Comparison of ENCODE assay signal across 20 cellular contexts in the genomic region with DNA sequence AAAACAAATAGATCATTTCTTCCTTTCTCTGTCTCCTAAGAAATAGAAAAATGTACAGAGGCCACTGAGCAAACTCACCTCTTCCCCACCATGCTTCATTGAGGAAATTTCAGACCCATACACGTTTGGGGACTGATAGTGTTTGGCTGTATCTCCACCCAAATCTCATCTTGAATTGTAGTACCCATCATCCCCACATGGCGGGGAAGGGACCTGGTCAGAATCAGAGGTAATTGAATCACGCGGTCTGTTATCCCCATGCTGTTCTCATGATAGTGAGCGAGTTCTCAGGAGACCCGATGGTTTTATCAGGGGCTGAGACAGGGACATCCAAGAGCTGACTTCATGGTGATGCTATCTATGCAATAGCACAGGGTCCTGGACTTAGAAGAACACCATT.
DNase-seq lines count a peak whose midpoint lies in the region; ATAC-seq, FAIRE-seq and TF ChIP-seq lines count a peak whose summit lies in the region.
"Had no signal": no experiment of that assay in that cellular context is flagged by ENCODE, and none has a peak within 500 bp of the region (broad histone marks: within the 10 kb centered on the region; RNA-seq: fewer than 3 reads in every experiment).

No MANE protein-coding gene starts in this region.

- H3K36me3 ChIP-seq in Panc1 (ENCODE audit: control insufficient read depth, insufficient read depth, low read length) (no peaks in the 10 kb centered on the region), MG63 (no peaks in the 10 kb centered on the region), heart right ventricle (no peaks in the 10 kb centered on the region)
- H3K36me3 ChIP-seq: gastrocnemius medialis, right lobe of liver had no signal

- H3K9me3 ChIP-seq in Panc1 (ENCODE audit: control insufficient read depth, insufficient read depth, low read depth, low read length) (no peaks in the 10 kb centered on the region), MG63 (no peaks in the 10 kb centered on the region), heart right ventricle (no peaks in the 10 kb centered on the region)
- H3K9me3 ChIP-seq: gastrocnemius medialis, right lobe of liver, testis had no signal

- H3K27ac ChIP-seq in 22Rv1 (no peak overlapping the region), Panc1 (ENCODE audit: low read length) (no peak overlapping the region), heart right ventricle (no peak overlapping the region)
- H3K27ac ChIP-seq: gastrocnemius medialis, right lobe of liver, testis had no signal

- intact Hi-C loops in Panc1 (cut with micrococcal nuclease; ENCODE audit: unreplicated experiment) (no loop called here), heart right ventricle (cut with DNase I) (no loop called here)

- H3K4me3 ChIP-seq in GM12875 (ENCODE audit: low read depth, low read length) (no peak overlapping the region), Panc1 (ENCODE audit: low read depth in 2 of 2, low read length in 2 of 2) (no peak overlapping the region), fibroblast of villous mesenchyme (ENCODE audit: low read depth, low read length) (no peak overlapping the region), MG63 (no peak overlapping the region), heart right ventricle (no peak overlapping the region)
- H3K4me3 ChIP-seq: gastrocnemius medialis, right lobe of liver, testis had no signal

- no peaks in the 10 kb centered on the region for H3K4me1 ChIP-seq in Panc1 (ENCODE audit: control insufficient read depth, insufficient read depth, low read length)
- H3K4me1 ChIP-seq in heart right ventricle = no peaks in the 10 kb centered on the region
- H3K4me1 ChIP-seq: gastrocnemius medialis, right lobe of liver, testis had no signal

- FAIRE-seq in GM19239 (lab: Jason Lieb, UNC) = no peak
- FAIRE-seq: RCC 7860 had no signal

- in situ Hi-C loops in Panc1 (cut with HindIII; ENCODE audit: low pct_unique_long_range_greater_than_20kb, low sequenced_read_pairs) = no loop called here

- DNase-seq in Panc1 (ENCODE audit: low read depth, low spot score) = no peak
- DNase-seq in fibroblast of villous mesenchyme (ENCODE audit: low read depth) = no peak
- no peak for DNase-seq in cerebellar cortex (ENCODE audit: low spot score)
- no peak for DNase-seq in MG63
- DNase-seq in heart right ventricle = no peak
- no peak for DNase-seq in GM19239 (ENCODE audit: insufficient read length, low spot score)
- DNase-seq: activated B cell treated with CpG ODN at 0.5 μM for 24 hours; activated naive CD4-positive, alpha-beta T cell; effector CD8-positive, alpha-beta T cell; gastrocnemius medialis; KBM-7; mesenchymal stem cell; NCI-H1417 treated with DMSO at 0.1 percent for 48 hours; right lobe of liver; stimulated activated CD8-positive, alpha-beta memory T cell treated with anti-CD3 and anti-CD28 coated beads, Interleukin-4, amount 100 ng/mL, for 48 hours; testis had no signal

- no TSS peak for BruUV-seq in Panc1 (replicated peaks; lab: Mats Ljungman, UMichigan)

- 78 to 84% methylated on average over 6 of the region's 6 CpGs for WGBS in heart right ventricle, 2 donors

- TF ChIP-seq CTCF in 22Rv1 (IDR thresholded peaks at IDR 0.05) (peak; percentile 29; the same call in 1 of the 2 replicates), GM12875 (IDR thresholded peaks at IDR 0.05; ENCODE audit: borderline replicate concordance, insufficient read depth, low read depth, low read length) (0 out of 2 replicates have a peak, but pooled peaks have one; percentile 9), Panc1 (IDR thresholded peaks at IDR 0.05) (peak; percentile 17; the same call in 1 of the 2 replicates), fibroblast of villous mesenchyme (IDR thresholded peaks at IDR 0.05; ENCODE audit: insufficient read depth, low read depth, low read length) (peak; percentile 21), heart right ventricle (IDR thresholded peaks at IDR 0.05) (no peak)

- POLR2A ChIA-PET in Panc1 (lab: Charles Lee) = no interaction called here

- ATAC-seq in Panc1 = no peak
- ATAC-seq in heart right ventricle = no peak
- ATAC-seq: gastrocnemius medialis, HCT116, right lobe of liver had no signal

- H3K27me3 ChIP-seq in Panc1 (ENCODE audit: control insufficient read depth, insufficient read depth, low read length) (no peaks in the 10 kb centered on the region), MG63 (no peaks in the 10 kb centered on the region), heart right ventricle (no peaks in the 10 kb centered on the region)
- H3K27me3 ChIP-seq: gastrocnemius medialis, right lobe of liver, testis had no signal

- CTCF ChIA-PET in Panc1 (lab: Charles Lee) = no interaction called here

Comparison
In these comparisons a context has a peak if more than half of its experiments do, and no peak if none do; other contexts are left out.
1. CTCF ChIP-seq: peak in 22Rv1 (single experiment), GM12875 (single experiment), Panc1 (single experiment) and fibroblast of villous mesenchyme (single experiment); none in heart right ventricle (0 of 9).